12 cellular contexts compared by ENCODE assay signal in the genomic region with DNA sequence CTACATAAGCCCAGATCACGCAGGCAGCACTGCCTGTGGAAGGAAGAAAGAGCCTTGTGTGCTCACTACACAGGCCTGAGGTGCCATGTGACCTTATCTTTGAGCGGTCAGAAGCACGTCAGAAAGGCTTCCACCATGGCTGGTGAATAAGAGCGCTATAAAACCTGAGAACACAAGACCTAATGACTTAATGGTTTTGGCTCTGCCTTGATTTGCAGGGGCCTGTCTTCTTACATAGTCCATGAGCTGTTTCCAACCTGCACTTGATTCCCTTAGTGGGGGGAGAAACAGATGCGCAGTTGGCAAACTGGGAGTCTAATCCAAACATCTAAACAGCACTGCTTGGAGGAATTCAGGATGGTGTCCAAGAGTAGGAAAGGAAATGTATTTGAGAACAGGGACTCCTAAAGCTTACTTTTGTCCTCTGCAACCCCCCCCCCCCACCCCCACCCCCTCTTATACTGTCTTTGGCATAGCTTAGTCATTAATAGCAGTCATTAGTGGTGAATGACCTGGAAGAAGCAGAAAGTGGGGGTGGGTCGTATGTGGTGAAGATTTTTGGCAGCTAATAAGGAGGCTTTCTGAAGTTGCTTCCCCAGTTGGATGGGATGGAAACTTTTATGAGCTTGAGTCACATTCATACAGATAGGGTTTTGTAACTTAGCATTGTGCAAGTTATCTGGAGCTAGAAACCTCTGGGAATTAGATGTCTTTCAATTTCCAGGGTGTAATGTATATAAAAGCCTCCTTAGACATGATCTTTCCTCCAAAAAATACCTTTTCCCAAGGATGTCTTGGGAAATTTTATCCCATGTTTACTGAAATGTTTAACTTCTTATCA.
DNase-seq lines count a peak whose midpoint lies in the region; ATAC-seq, FAIRE-seq and TF ChIP-seq lines count a peak whose summit lies in the region.
"Had no signal": no experiment of that assay in that cellular context is flagged by ENCODE, and none has a peak within 500 bp of the region (broad histone marks: within the 10 kb centered on the region; RNA-seq: fewer than 3 reads in every experiment).

No MANE protein-coding gene starts in this region.

- H3K4me1 ChIP-seq in stomach (peaks cover 0 to 16% (median 3%) of the 10 kb centered on the region in 4 donors), kidney (ENCODE audit: control insufficient read depth in 1 of 2, insufficient read depth in 1 of 2, low read depth in 1 of 2, low read length in 2 of 2) (no peaks in the 10 kb centered on the region)

- peak overlapping the region in 3 of 5 donors; percentile 14 to 74 (median 24) for H3K27ac ChIP-seq in stomach
- no peak overlapping the region for H3K27ac ChIP-seq in kidney (ENCODE audit: low read depth in 2 of 2, low read length in 2 of 2)

- H3K27me3 ChIP-seq in stomach, result no peaks in the 10 kb centered on the region

- no peak for TF ChIP-seq CTCF in astrocyte of the cerebellum (IDR thresholded peaks at IDR 0.05; ENCODE audit: low read depth, low read length, missing control alignments)
- no peak for TF ChIP-seq CTCF in stomach (IDR thresholded peaks at IDR 0.05)
- no peak for TF ChIP-seq CTCF in kidney (IDR thresholded peaks at IDR 0.05; ENCODE audit: borderline replicate concordance, extremely low read depth, insufficient read depth)

- no peak for TF ChIP-seq EP300 in stomach (IDR thresholded peaks at IDR 0.05)

- in situ Hi-C loops in astrocyte of the cerebellum (cut with HindIII; ENCODE audit: low sequenced_read_pairs), result no loop called here

- H3K36me3 ChIP-seq in stomach, result no peaks in the 10 kb centered on the region
- H3K36me3 ChIP-seq in kidney (ENCODE audit: control insufficient read depth in 1 of 2, insufficient read depth in 2 of 2, low read length in 2 of 2), result no peaks in the 10 kb centered on the region

- intact Hi-C loops in stomach (cut with DNase I; ENCODE audit: low total_unique reads) (no loop called here), kidney (cut with DNase I) (no loop called here)

- no peak overlapping the region for H3K4me3 ChIP-seq in astrocyte of the cerebellum (ENCODE audit: low read depth, low read length)
- H3K4me3 ChIP-seq in stomach, result no peak overlapping the region
- no peak overlapping the region for H3K4me3 ChIP-seq in kidney (ENCODE audit: low read length in 2 of 2)

- H3K9ac ChIP-seq in kidney (ENCODE audit: low read length in 2 of 2), result no peak overlapping the region

- peak; percentile 97 for DNase-seq in H4 (ENCODE audit: low spot score)
- DNase-seq in astrocyte of the cerebellum (ENCODE audit: low read depth), result peak; percentile 84
- DNase-seq in iris pigment epithelial cell (ENCODE audit: low read depth), result peak; percentile 98
- no peak for DNase-seq in stomach
- no peak for DNase-seq in kidney
- DNase-seq in GM19238 (ENCODE audit: insufficient read length, low spot score), result no peak
- DNase-seq in cerebellar nuclear complex (lab: John Stamatoyannopoulos, UW), result no peak
- DNase-seq: activated CD4-positive, alpha-beta T cell treated with anti-CD3 and anti-CD28 coated beads, Interleukin-2, amount 10 ng/mL, durations not matched to agents 24 days and 14 days; NCI-H2171; stimulated activated naive CD4-positive, alpha-beta T cell had no signal

- WGBS in stomach, 5 donors, result 67 to 82% (median 76%) methylated on average over 4 to 6 of the region's 6 CpGs

- H3K9me3 ChIP-seq in stomach (no peaks in the 10 kb centered on the region), kidney (ENCODE audit: control insufficient read depth in 1 of 2, low read length in 2 of 2) (peaks cover 0 to 4% of the 10 kb centered on the region in 2 donors)

- no peak for ATAC-seq in HG02642 (IDR thresholded peaks at IDR 0.05; ENCODE audit: poor library complexity, unreplicated experiment)
- ATAC-seq: activated naive CD4-positive, alpha-beta T cell treated with anti-CD3 and anti-CD28 coated beads, Interleukin-2, amount 50 U/mL, for 72 hours had no signal

- FAIRE-seq in kidney (lab: Jason Lieb, UNC), result no peak

- no peak for TF ChIP-seq POLR2A in stomach (IDR thresholded peaks at IDR 0.05)

Comparison
In these comparisons a context has a peak if more than half of its experiments do, and no peak if none do; other contexts are left out.
1. DNase-seq: peak in H4 (single experiment), astrocyte of the cerebellum (single experiment) and iris pigment epithelial cell (single experiment); none in stomach (single experiment), kidney (single experiment), GM19238 (single experiment) and cerebellar nuclear complex (0 of 2).
2. H3K27ac ChIP-seq: peak in stomach (3 of 5); none in kidney (0 of 2).